ENCODE assay signal across 1 cellular context in the genomic region with DNA sequence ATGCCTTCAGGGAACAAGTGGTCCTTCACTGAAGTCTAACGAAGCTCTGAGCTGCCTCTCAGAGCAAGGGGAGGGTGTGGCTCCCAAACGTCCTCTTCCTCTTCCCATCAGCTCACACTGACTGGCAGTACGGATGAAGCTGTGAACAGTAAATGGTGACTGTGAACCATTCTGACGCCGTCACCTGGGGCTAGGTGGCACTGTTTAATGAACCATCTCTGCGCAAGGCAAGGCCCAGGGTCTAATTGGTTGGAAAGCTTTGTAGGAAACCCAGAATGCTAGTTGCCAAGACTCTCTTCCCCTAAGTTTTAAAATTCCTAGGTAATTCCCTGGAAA.
TF ChIP-seq lines count a peak whose summit lies in the region.

No MANE protein-coding gene starts in this region.

TF ChIP-seq in SK-N-SH treated with all-trans-retinoic acid at 6 μM for 48 hours, 23 proteins besides CTCF, POLR2A, EP300 and RAD21 (continued from another document):
- TF ChIP-seq ESRRG (CRISPR knock-in tag; IDR thresholded peaks at IDR 0.05) (no peak), TOX (CRISPR knock-in tag; IDR thresholded peaks at IDR 0.05; ENCODE audit: borderline replicate concordance) (no peak)
- TF ChIP-seq, protein P1, sequence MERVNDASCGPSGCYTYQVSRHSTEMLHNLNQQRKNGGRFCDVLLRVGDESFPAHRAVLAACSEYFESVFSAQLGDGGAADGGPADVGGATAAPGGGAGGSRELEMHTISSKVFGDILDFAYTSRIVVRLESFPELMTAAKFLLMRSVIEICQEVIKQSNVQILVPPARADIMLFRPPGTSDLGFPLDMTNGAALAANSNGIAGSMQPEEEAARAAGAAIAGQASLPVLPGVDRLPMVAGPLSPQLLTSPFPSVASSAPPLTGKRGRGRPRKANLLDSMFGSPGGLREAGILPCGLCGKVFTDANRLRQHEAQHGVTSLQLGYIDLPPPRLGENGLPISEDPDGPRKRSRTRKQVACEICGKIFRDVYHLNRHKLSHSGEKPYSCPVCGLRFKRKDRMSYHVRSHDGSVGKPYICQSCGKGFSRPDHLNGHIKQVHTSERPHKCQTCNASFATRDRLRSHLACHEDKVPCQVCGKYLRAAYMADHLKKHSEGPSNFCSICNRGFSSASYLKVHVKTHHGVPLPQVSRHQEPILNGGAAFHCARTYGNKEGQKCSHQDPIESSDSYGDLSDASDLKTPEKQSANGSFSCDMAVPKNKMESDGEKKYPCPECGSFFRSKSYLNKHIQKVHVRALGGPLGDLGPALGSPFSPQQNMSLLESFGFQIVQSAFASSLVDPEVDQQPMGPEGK (CRISPR knock-in tag; IDR thresholded peaks at IDR 0.05; ENCODE audit: borderline replicate concordance): no peak
